1 cellular context compared by ENCODE assay signal in genomic region chr1:202017385-202018225, GRCh38.
TF ChIP-seq lines count a peak whose summit lies in the region.

No MANE protein-coding gene starts in this region.

TF ChIP-seq in HepG2, 621 proteins besides CTCF, POLR2A, EP300 and RAD21 (continued from another document and continues in another):
- peak; percentile 41; the same call in 1 of the 2 replicates for TF ChIP-seq ZBTB33 (CRISPR knock-in tag; IDR thresholded peaks at IDR 0.05)
- peak; percentile 65; the same call in 1 of the 2 replicates for TF ChIP-seq ZNF281 (CRISPR knock-in tag; IDR thresholded peaks at IDR 0.05; ENCODE audit: borderline replicate concordance)
- TF ChIP-seq RFXAP (CRISPR knock-in tag; IDR thresholded peaks at IDR 0.05; ENCODE audit: borderline replicate concordance), result no peak
- TF ChIP-seq SOX13 (IDR thresholded peaks at IDR 0.05), result no peak
- TF ChIP-seq SOX13 (CRISPR knock-in tag; conservative IDR thresholded peaks at IDR 0.05 in 1 of 2, IDR thresholded peaks at IDR 0.05 in 1 of 2), result no peak
- TF ChIP-seq ZSCAN21 (CRISPR knock-in tag; IDR thresholded peaks at IDR 0.05; ENCODE audit: borderline replicate concordance), result no peak; the same call in 1 of the 2 replicates
- TF ChIP-seq PAXIP1 (CRISPR knock-in tag; conservative IDR thresholded peaks at IDR 0.05), result no peak
- no peak for TF ChIP-seq PITX1 (CRISPR knock-in tag; IDR thresholded peaks at IDR 0.05)
- no peak for TF ChIP-seq TFDP1 (CRISPR knock-in tag; IDR thresholded peaks at IDR 0.05; ENCODE audit: borderline replicate concordance)
- TF ChIP-seq CBX2 (IDR thresholded peaks at IDR 0.05; ENCODE audit: low read depth, low read length), result no peak
- no peak for TF ChIP-seq CBX2 (CRISPR knock-in tag; IDR thresholded peaks at IDR 0.05; ENCODE audit: low read depth)
- TF ChIP-seq ZNF597 (CRISPR knock-in tag; IDR thresholded peaks at IDR 0.05), result no peak
- TF ChIP-seq ZSCAN22 (CRISPR knock-in tag; IDR thresholded peaks at IDR 0.05), result no peak
- TF ChIP-seq NCOA1 (CRISPR knock-in tag; IDR thresholded peaks at IDR 0.05), result no peak
- TF ChIP-seq ZNF790 (CRISPR knock-in tag; IDR thresholded peaks at IDR 0.05; ENCODE audit: borderline replicate concordance), result no peak
- TF ChIP-seq ZBTB43 (CRISPR knock-in tag; conservative IDR thresholded peaks at IDR 0.05), result no peak
- 0 out of 2 replicates have a peak, but pooled peaks have one; percentile 3 for TF ChIP-seq ARID4A (CRISPR knock-in tag; IDR thresholded peaks at IDR 0.05; ENCODE audit: borderline replicate concordance)
- 0 out of 2 replicates have a peak, but pooled peaks have one; percentile 4 for TF ChIP-seq SALL1 (CRISPR knock-in tag; IDR thresholded peaks at IDR 0.05)
- TF ChIP-seq MED8 (CRISPR knock-in tag; IDR thresholded peaks at IDR 0.05; ENCODE audit: insufficient replicate concordance), result no peak
- peak; percentile 36; the same call in 1 of the 2 replicates for TF ChIP-seq ZNF629 (CRISPR knock-in tag; conservative IDR thresholded peaks at IDR 0.05)
- TF ChIP-seq SPEN (CRISPR knock-in tag; IDR thresholded peaks at IDR 0.05; ENCODE audit: low read depth), result 0 out of 2 replicates have a peak, but pooled peaks have one; percentile 16
- no peak for TF ChIP-seq HOXA9 (CRISPR knock-in tag; IDR thresholded peaks at IDR 0.05; ENCODE audit: borderline replicate concordance)
- TF ChIP-seq CC2D1A (CRISPR knock-in tag; IDR thresholded peaks at IDR 0.05), result no peak
- TF ChIP-seq MNT (IDR thresholded peaks at IDR 0.05), result no peak
- TF ChIP-seq ZBTB25 (CRISPR knock-in tag; IDR thresholded peaks at IDR 0.05), result no peak
- TF ChIP-seq NAIF1 (CRISPR knock-in tag; IDR thresholded peaks at IDR 0.05; ENCODE audit: borderline replicate concordance), result 0 out of 2 replicates have a peak, but pooled peaks have one; percentile 6
- TF ChIP-seq POGK (CRISPR knock-in tag; conservative IDR thresholded peaks at IDR 0.05), result no peak
- no peak for TF ChIP-seq ZNF121 (CRISPR knock-in tag; IDR thresholded peaks at IDR 0.05)
- no peak for TF ChIP-seq TARDBP (CRISPR knock-in tag; IDR thresholded peaks at IDR 0.05)
- no peak for TF ChIP-seq ZNF280B (CRISPR knock-in tag; IDR thresholded peaks at IDR 0.05; ENCODE audit: borderline replicate concordance)
- TF ChIP-seq ZNF768 (CRISPR knock-in tag; IDR thresholded peaks at IDR 0.05), result no peak
- TF ChIP-seq PAF1 (CRISPR knock-in tag; IDR thresholded peaks at IDR 0.05), result no peak
